1 cellular context compared by ENCODE assay signal in the genomic region with DNA sequence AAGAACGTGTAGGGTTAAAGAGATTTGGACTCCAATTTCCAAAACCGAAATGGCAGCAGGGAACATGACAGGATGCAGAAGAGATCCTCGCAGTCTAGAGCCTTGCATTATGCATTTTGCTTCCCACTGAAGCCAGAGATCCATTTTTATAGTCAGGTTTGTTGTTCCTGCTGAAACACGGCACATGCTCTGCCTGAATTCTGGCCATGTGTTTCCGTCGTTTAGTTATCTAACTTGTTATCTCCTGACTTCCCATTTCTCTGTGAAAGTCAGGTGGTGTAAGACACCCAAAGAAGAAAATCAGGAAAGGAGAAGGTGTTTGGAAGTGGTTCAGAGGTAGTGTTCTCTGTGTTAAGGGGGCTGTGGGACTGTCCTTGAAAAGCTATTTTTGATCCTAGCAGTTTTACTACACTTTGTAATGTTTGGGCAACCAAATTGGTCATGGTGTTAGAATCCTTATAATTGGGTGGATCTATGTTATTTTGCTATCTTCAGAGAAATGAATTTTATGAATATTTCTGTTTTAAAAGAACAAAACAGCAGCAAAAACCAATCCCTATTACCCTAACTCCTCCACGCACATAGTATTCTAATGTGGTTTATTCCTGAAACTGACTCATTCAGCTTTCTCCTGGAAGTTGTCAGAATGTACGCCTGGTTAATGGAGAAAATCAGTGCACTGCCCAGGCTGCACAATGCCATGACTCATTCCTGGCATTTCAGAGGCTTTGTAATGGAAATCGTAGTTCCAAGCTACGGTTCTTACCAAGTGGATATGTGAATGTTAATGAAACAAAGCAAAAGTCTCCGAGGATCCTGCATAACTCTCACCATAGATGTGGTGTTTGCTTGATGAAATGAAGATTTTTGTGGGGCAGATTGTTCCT.
TF ChIP-seq lines count a peak whose summit lies in the region.

No MANE protein-coding gene starts in this region.

TF ChIP-seq in H1, 55 proteins besides CTCF, POLR2A, EP300 and RAD21 (continued from another document):
- TF ChIP-seq CHD2 (IDR thresholded peaks at IDR 0.05; ENCODE audit: low read length): no peak
- no peak for TF ChIP-seq PHF8 (conservative IDR thresholded peaks at IDR 0.05; ENCODE audit: low read depth, low read length)
- TF ChIP-seq RFX5 (IDR thresholded peaks at IDR 0.05; ENCODE audit: borderline replicate concordance, low read depth, low read length): no peak
- TF ChIP-seq POU5F1 (IDR thresholded peaks at IDR 0.05; ENCODE audit: low read depth, low read length): peak; percentile 64; the same call in 1 of the 2 replicates
- 0 out of 2 replicates have a peak, but pooled peaks have one; percentile 13 for TF ChIP-seq MAFK (IDR thresholded peaks at IDR 0.05; ENCODE audit: low read depth, low read length)
- TF ChIP-seq BRCA1 (IDR thresholded peaks at IDR 0.05; ENCODE audit: low read depth, low read length): no peak
- TF ChIP-seq FOSL1 (IDR thresholded peaks at IDR 0.05; ENCODE audit: insufficient read depth, low read depth, low read length): no peak
- no peak for TF ChIP-seq SIX5 (IDR thresholded peaks at IDR 0.05; ENCODE audit: low read depth, low read length)
- TF ChIP-seq ASH2L (IDR thresholded peaks at IDR 0.05; ENCODE audit: low read length): peak; percentile 12
- TF ChIP-seq CTBP2 (IDR thresholded peaks at IDR 0.05; ENCODE audit: borderline replicate concordance, insufficient read depth, insufficient read length, low read length): no peak
- TF ChIP-seq, protein P1, sequence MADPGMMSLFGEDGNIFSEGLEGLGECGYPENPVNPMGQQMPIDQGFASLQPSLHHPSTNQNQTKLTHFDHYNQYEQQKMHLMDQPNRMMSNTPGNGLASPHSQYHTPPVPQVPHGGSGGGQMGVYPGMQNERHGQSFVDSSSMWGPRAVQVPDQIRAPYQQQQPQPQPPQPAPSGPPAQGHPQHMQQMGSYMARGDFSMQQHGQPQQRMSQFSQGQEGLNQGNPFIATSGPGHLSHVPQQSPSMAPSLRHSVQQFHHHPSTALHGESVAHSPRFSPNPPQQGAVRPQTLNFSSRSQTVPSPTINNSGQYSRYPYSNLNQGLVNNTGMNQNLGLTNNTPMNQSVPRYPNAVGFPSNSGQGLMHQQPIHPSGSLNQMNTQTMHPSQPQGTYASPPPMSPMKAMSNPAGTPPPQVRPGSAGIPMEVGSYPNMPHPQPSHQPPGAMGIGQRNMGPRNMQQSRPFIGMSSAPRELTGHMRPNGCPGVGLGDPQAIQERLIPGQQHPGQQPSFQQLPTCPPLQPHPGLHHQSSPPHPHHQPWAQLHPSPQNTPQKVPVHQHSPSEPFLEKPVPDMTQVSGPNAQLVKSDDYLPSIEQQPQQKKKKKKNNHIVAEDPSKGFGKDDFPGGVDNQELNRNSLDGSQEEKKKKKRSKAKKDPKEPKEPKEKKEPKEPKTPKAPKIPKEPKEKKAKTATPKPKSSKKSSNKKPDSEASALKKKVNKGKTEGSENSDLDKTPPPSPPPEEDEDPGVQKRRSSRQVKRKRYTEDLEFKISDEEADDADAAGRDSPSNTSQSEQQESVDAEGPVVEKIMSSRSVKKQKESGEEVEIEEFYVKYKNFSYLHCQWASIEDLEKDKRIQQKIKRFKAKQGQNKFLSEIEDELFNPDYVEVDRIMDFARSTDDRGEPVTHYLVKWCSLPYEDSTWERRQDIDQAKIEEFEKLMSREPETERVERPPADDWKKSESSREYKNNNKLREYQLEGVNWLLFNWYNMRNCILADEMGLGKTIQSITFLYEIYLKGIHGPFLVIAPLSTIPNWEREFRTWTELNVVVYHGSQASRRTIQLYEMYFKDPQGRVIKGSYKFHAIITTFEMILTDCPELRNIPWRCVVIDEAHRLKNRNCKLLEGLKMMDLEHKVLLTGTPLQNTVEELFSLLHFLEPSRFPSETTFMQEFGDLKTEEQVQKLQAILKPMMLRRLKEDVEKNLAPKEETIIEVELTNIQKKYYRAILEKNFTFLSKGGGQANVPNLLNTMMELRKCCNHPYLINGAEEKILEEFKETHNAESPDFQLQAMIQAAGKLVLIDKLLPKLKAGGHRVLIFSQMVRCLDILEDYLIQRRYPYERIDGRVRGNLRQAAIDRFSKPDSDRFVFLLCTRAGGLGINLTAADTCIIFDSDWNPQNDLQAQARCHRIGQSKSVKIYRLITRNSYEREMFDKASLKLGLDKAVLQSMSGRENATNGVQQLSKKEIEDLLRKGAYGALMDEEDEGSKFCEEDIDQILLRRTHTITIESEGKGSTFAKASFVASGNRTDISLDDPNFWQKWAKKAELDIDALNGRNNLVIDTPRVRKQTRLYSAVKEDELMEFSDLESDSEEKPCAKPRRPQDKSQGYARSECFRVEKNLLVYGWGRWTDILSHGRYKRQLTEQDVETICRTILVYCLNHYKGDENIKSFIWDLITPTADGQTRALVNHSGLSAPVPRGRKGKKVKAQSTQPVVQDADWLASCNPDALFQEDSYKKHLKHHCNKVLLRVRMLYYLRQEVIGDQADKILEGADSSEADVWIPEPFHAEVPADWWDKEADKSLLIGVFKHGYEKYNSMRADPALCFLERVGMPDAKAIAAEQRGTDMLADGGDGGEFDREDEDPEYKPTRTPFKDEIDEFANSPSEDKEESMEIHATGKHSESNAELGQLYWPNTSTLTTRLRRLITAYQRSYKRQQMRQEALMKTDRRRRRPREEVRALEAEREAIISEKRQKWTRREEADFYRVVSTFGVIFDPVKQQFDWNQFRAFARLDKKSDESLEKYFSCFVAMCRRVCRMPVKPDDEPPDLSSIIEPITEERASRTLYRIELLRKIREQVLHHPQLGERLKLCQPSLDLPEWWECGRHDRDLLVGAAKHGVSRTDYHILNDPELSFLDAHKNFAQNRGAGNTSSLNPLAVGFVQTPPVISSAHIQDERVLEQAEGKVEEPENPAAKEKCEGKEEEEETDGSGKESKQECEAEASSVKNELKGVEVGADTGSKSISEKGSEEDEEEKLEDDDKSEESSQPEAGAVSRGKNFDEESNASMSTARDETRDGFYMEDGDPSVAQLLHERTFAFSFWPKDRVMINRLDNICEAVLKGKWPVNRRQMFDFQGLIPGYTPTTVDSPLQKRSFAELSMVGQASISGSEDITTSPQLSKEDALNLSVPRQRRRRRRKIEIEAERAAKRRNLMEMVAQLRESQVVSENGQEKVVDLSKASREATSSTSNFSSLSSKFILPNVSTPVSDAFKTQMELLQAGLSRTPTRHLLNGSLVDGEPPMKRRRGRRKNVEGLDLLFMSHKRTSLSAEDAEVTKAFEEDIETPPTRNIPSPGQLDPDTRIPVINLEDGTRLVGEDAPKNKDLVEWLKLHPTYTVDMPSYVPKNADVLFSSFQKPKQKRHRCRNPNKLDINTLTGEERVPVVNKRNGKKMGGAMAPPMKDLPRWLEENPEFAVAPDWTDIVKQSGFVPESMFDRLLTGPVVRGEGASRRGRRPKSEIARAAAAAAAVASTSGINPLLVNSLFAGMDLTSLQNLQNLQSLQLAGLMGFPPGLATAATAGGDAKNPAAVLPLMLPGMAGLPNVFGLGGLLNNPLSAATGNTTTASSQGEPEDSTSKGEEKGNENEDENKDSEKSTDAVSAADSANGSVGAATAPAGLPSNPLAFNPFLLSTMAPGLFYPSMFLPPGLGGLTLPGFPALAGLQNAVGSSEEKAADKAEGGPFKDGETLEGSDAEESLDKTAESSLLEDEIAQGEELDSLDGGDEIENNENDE (IDR thresholded peaks at IDR 0.05; ENCODE audit: insufficient replicate concordance, low read length): peak; percentile 58
- peak; percentile 48 for TF ChIP-seq NANOG (IDR thresholded peaks at IDR 0.05; ENCODE audit: insufficient read depth, low read depth, low read length, poor library complexity, severe bottlenecking)
- peak; percentile 98 for TF ChIP-seq JUND (IDR thresholded peaks at IDR 0.05; ENCODE audit: low read length)
- TF ChIP-seq TEAD4 (IDR thresholded peaks at IDR 0.05; ENCODE audit: low read depth, low read length): peak; percentile 97
- no peak for TF ChIP-seq KDM1A (IDR thresholded peaks at IDR 0.05; ENCODE audit: borderline replicate concordance, low read length)
- TF ChIP-seq CBX5 (IDR thresholded peaks at IDR 0.05; ENCODE audit: low read depth, low read length): no peak
- no peak for TF ChIP-seq RNF2 (IDR thresholded peaks at IDR 0.05; ENCODE audit: borderline replicate concordance, low read depth, low read length, missing control alignments, poor library complexity, severe bottlenecking)
- peak; percentile 37; the same call in 1 of the 2 replicates for TF ChIP-seq YY1 (IDR thresholded peaks at IDR 0.05; ENCODE audit: low read depth, low read length)
- TF ChIP-seq GTF2F1 (IDR thresholded peaks at IDR 0.05; ENCODE audit: borderline replicate concordance, low read depth, low read length): no peak
- TF ChIP-seq SP1 (IDR thresholded peaks at IDR 0.05; ENCODE audit: low read depth, low read length): peak; percentile 74; the same call in 1 of the 2 replicates
- TF ChIP-seq TAF7 (optimal IDR thresholded peaks at IDR 0.05; ENCODE audit: borderline replicate concordance, low read depth, low read length): no peak
- TF ChIP-seq TBP (IDR thresholded peaks at IDR 0.05; ENCODE audit: low read depth, low read length): no peak
- no peak for TF ChIP-seq SRF (IDR thresholded peaks at IDR 0.05; ENCODE audit: low read depth, low read length)
- TF ChIP-seq, protein P2, sequence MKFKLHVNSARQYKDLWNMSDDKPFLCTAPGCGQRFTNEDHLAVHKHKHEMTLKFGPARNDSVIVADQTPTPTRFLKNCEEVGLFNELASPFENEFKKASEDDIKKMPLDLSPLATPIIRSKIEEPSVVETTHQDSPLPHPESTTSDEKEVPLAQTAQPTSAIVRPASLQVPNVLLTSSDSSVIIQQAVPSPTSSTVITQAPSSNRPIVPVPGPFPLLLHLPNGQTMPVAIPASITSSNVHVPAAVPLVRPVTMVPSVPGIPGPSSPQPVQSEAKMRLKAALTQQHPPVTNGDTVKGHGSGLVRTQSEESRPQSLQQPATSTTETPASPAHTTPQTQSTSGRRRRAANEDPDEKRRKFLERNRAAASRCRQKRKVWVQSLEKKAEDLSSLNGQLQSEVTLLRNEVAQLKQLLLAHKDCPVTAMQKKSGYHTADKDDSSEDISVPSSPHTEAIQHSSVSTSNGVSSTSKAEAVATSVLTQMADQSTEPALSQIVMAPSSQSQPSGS (IDR thresholded peaks at IDR 0.05; ENCODE audit: low read length): no peak
- peak in 1 of 2 experiments; percentile 74; a peak in 1 of 4 replicates for TF ChIP-seq HDAC2 (IDR thresholded peaks at IDR 0.05; ENCODE audit: borderline replicate concordance in 1 of 2, low read depth in 2 of 2, low read length in 2 of 2)
- TF ChIP-seq, protein P3, sequence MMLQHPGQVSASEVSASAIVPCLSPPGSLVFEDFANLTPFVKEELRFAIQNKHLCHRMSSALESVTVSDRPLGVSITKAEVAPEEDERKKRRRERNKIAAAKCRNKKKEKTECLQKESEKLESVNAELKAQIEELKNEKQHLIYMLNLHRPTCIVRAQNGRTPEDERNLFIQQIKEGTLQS (IDR thresholded peaks at IDR 0.05; ENCODE audit: insufficient read depth, low read depth, low read length): no peak
- no peak for TF ChIP-seq NRF1 (IDR thresholded peaks at IDR 0.05; ENCODE audit: low read depth, low read length)
- no peak for TF ChIP-seq SIN3A (conservative IDR thresholded peaks at IDR 0.05 in 1 of 2, IDR thresholded peaks at IDR 0.05 in 1 of 2; ENCODE audit: low read depth in 1 of 2, low read length in 2 of 2)
- TF ChIP-seq POLR2AphosphoS5 (IDR thresholded peaks at IDR 0.05; ENCODE audit: low read depth, low read length): no peak
- no peak for TF ChIP-seq CHD1 (IDR thresholded peaks at IDR 0.05; ENCODE audit: low read depth, low read length)
